In the genomic region with DNA sequence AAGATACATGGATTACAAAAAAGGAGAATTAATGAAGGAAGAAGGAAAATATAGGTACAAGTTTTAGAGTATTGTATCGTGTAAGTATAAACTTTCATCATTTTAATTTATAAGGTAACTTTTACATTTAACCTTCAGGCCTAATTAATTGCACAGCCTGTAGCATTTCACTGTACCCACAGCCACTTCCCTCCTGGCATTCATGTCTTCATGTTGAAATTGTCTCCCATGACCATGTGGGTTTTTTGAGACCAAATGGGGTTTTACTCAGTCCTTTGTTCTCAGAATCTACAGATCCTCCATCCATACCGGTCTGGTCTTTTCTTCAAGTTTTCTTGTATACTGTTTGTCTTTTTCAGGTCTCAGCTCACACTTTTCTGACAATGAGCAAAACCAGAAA, we compare ENCODE assay signal across 1 cellular context.
TF ChIP-seq lines count a peak whose summit lies in the region.

No MANE protein-coding gene starts in this region.

TF ChIP-seq in HCT116, 20 proteins besides CTCF, POLR2A, EP300 and RAD21 (continued from another document):
- TF ChIP-seq, protein P1, sequence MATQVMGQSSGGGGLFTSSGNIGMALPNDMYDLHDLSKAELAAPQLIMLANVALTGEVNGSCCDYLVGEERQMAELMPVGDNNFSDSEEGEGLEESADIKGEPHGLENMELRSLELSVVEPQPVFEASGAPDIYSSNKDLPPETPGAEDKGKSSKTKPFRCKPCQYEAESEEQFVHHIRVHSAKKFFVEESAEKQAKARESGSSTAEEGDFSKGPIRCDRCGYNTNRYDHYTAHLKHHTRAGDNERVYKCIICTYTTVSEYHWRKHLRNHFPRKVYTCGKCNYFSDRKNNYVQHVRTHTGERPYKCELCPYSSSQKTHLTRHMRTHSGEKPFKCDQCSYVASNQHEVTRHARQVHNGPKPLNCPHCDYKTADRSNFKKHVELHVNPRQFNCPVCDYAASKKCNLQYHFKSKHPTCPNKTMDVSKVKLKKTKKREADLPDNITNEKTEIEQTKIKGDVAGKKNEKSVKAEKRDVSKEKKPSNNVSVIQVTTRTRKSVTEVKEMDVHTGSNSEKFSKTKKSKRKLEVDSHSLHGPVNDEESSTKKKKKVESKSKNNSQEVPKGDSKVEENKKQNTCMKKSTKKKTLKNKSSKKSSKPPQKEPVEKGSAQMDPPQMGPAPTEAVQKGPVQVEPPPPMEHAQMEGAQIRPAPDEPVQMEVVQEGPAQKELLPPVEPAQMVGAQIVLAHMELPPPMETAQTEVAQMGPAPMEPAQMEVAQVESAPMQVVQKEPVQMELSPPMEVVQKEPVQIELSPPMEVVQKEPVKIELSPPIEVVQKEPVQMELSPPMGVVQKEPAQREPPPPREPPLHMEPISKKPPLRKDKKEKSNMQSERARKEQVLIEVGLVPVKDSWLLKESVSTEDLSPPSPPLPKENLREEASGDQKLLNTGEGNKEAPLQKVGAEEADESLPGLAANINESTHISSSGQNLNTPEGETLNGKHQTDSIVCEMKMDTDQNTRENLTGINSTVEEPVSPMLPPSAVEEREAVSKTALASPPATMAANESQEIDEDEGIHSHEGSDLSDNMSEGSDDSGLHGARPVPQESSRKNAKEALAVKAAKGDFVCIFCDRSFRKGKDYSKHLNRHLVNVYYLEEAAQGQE (IDR thresholded peaks at IDR 0.05; ENCODE audit: low read depth): no peak
- TF ChIP-seq, protein P2, sequence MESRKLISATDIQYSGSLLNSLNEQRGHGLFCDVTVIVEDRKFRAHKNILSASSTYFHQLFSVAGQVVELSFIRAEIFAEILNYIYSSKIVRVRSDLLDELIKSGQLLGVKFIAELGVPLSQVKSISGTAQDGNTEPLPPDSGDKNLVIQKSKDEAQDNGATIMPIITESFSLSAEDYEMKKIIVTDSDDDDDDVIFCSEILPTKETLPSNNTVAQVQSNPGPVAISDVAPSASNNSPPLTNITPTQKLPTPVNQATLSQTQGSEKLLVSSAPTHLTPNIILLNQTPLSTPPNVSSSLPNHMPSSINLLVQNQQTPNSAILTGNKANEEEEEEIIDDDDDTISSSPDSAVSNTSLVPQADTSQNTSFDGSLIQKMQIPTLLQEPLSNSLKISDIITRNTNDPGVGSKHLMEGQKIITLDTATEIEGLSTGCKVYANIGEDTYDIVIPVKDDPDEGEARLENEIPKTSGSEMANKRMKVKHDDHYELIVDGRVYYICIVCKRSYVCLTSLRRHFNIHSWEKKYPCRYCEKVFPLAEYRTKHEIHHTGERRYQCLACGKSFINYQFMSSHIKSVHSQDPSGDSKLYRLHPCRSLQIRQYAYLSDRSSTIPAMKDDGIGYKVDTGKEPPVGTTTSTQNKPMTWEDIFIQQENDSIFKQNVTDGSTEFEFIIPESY (IDR thresholded peaks at IDR 0.05; ENCODE audit: extremely low read depth, insufficient replicate concordance, low read length): no peak
TF ChIP-seq in HCT116: peak in this region for 0.
